Comparison of ENCODE assay signal across 8 cellular contexts in genomic region chr1:89822109-89822962, GRCh38. TPM values are rescaled to one million over a fixed set of nuclear protein-coding genes. Genes with fewer than 3 reads are reported as not detected.
DNase-seq lines count a peak whose midpoint lies in the region; ATAC-seq and TF ChIP-seq lines count a peak whose summit lies in the region.

No MANE protein-coding gene starts in this region.

- H3K4me2 ChIP-seq in BLaER1 treated with 17β-estradiol and CSF1 and Interleukin-3, amounts not matched to agents 10 nM and 100 nM, result peak overlapping the region; percentile 77 to 96 (median 91)

- H3K4me1 ChIP-seq in BLaER1 treated with 17β-estradiol and CSF1 and Interleukin-3, amounts not matched to agents 10 nM and 100 nM, result peaks cover 41 to 79% (median 63%) of the 10 kb centered on the region in 10 experiments
- peaks cover 24% of the 10 kb centered on the region; the same call in 1 of the 2 replicates for H3K4me1 ChIP-seq in HUES6 (ENCODE audit: control insufficient read depth, insufficient read depth, low read length)
- peaks cover 0 to 26% (median 10%) of the 10 kb centered on the region in 4 donors for H3K4me1 ChIP-seq in tibial nerve

- H3K9me3 Mint-ChIP-seq in activated naive CD8-positive, alpha-beta T cell treated with anti-CD3 and anti-CD28 coated beads, Interleukin-2, amount 50 U/mL, for 24 hours, result no peaks in the 10 kb centered on the region

- no peak for TF ChIP-seq POLR2A in tibial nerve (IDR thresholded peaks at IDR 0.05)

- H3K9me3 ChIP-seq in BLaER1 treated with 17β-estradiol and CSF1 and Interleukin-3, amounts not matched to agents 10 nM and 100 nM (replicated peaks in 1 of 11), result peaks cover 0 to 8% (median 0%) of the 10 kb centered on the region in 11 experiments; a peak in 5 of 22 replicates
- H3K9me3 ChIP-seq in HUES6 (ENCODE audit: control insufficient read depth, insufficient read depth, low read depth, low read length), result no peaks in the 10 kb centered on the region
- H3K9me3 ChIP-seq in tibial nerve, result no peaks in the 10 kb centered on the region

- no peaks in the 10 kb centered on the region for H3K27me3 Mint-ChIP-seq in activated naive CD8-positive, alpha-beta T cell treated with anti-CD3 and anti-CD28 coated beads, Interleukin-2, amount 50 U/mL, for 24 hours

- no peak for DNase-seq in activated naive CD8-positive, alpha-beta T cell treated with anti-CD3 and anti-CD28 coated beads, Interleukin-2, amount 50 U/mL, for 24 hours
- no peak for DNase-seq in tibial nerve (ENCODE audit: low spot score in 2 of 2)
- no peak for DNase-seq in T1000 (lab: John Stamatoyannopoulos, UW)
- no peak for DNase-seq in stimulated activated CD8-positive, alpha-beta memory T cell treated with anti-CD3 and anti-CD28 coated beads, Interleukin-4, amount 100 ng/mL, for 48 hours

- H3K36me3 ChIP-seq in BLaER1 treated with 17β-estradiol and CSF1 and Interleukin-3, amounts not matched to agents 10 nM and 100 nM, result peaks cover 17 to 34% (median 29%) of the 10 kb centered on the region in 11 experiments
- peaks cover 7% of the 10 kb centered on the region; the same call in 1 of the 2 replicates for H3K36me3 ChIP-seq in HUES6 (ENCODE audit: control insufficient read depth, insufficient read depth, low read length)
- no peaks in the 10 kb centered on the region for H3K36me3 ChIP-seq in tibial nerve

- no peak for TF ChIP-seq EP300 in tibial nerve (IDR thresholded peaks at IDR 0.05)

- TF ChIP-seq CTCF in tibial nerve (IDR thresholded peaks at IDR 0.05), result no peak

- peak overlapping the region; percentile 83 for H3K4me3 Mint-ChIP-seq in activated naive CD8-positive, alpha-beta T cell treated with anti-CD3 and anti-CD28 coated beads, Interleukin-2, amount 50 U/mL, for 24 hours

- H3K4me3 ChIP-seq in BLaER1 treated with 17β-estradiol and CSF1 and Interleukin-3, amounts not matched to agents 10 nM and 100 nM, result peak overlapping the region; percentile 72 to 94 (median 86)
- H3K4me3 ChIP-seq in HUES6 (ENCODE audit: low read depth, low read length) (peak overlapping the region; percentile 94), tibial nerve (peak overlapping the region; percentile 65 to 93 (median 86))

- peak overlapping the region; percentile 85 to 99 (median 94); a peak in 21 of 22 replicates for H3K27ac ChIP-seq in BLaER1 treated with 17β-estradiol and CSF1 and Interleukin-3, amounts not matched to agents 10 nM and 100 nM
- H3K27ac ChIP-seq in HUES6 (ENCODE audit: low read depth, low read length) (no peak overlapping the region), layer of hippocampus (ENCODE audit: low read depth, low read length) (peak overlapping the region; percentile 88), tibial nerve (peak overlapping the region in 3 of 4 donors; percentile 61 to 86 (median 85))

- H3K4me1 Mint-ChIP-seq in activated naive CD8-positive, alpha-beta T cell treated with anti-CD3 and anti-CD28 coated beads, Interleukin-2, amount 50 U/mL, for 24 hours, result peaks cover 40% of the 10 kb centered on the region

- no peak for ATAC-seq in activated naive CD8-positive, alpha-beta T cell treated with anti-CD3 and anti-CD28 coated beads, Interleukin-2, amount 50 U/mL, for 24 hours
- ATAC-seq in GM19452 (IDR thresholded peaks at IDR 0.05; ENCODE audit: unreplicated experiment), result no peak

- peaks cover 0 to 38% (median 8%) of the 10 kb centered on the region in 11 experiments; a peak in 11 of 22 replicates for H4K20me1 ChIP-seq in BLaER1 treated with 17β-estradiol and CSF1 and Interleukin-3, amounts not matched to agents 10 nM and 100 nM

- peaks cover 6% of the 10 kb centered on the region for H3K36me3 Mint-ChIP-seq in activated naive CD8-positive, alpha-beta T cell treated with anti-CD3 and anti-CD28 coated beads, Interleukin-2, amount 50 U/mL, for 24 hours (ENCODE audit: low read depth)

- peak overlapping the region; percentile 83 for H3K27ac Mint-ChIP-seq in activated naive CD8-positive, alpha-beta T cell treated with anti-CD3 and anti-CD28 coated beads, Interleukin-2, amount 50 U/mL, for 24 hours

- WGBS in tibial nerve, 2 donors, result 59 to 66% methylated on average over 17 of the region's 17 CpGs

- no peaks in the 10 kb centered on the region for H3K27me3 ChIP-seq in BLaER1 treated with 17β-estradiol and CSF1 and Interleukin-3, amounts not matched to agents 10 nM and 100 nM
- H3K27me3 ChIP-seq in HUES6 (ENCODE audit: control insufficient read depth, insufficient read depth, low read length) (peaks cover 12% of the 10 kb centered on the region; the same call in 1 of the 2 replicates), layer of hippocampus (ENCODE audit: control insufficient read depth, insufficient read depth, low read length) (no peaks in the 10 kb centered on the region), tibial nerve (no peaks in the 10 kb centered on the region)

- peak overlapping the region; percentile 87 to 98 (median 94) for H3K9ac ChIP-seq in BLaER1 treated with 17β-estradiol and CSF1 and Interleukin-3, amounts not matched to agents 10 nM and 100 nM
- peak overlapping the region; percentile 79 for H3K9ac ChIP-seq in HUES6 (ENCODE audit: low read length)

RNA-seq across cellular contexts. Expression of gene LRRC8D, which starts 1.5 kb away (rescaled TPM):
- total RNA-seq in tibial nerve, result 10 to 100 TPM; 11.1 to 19.0 (median 15.3) TPM
